ENCODE assay signal across 21 cellular contexts in the genomic region with DNA sequence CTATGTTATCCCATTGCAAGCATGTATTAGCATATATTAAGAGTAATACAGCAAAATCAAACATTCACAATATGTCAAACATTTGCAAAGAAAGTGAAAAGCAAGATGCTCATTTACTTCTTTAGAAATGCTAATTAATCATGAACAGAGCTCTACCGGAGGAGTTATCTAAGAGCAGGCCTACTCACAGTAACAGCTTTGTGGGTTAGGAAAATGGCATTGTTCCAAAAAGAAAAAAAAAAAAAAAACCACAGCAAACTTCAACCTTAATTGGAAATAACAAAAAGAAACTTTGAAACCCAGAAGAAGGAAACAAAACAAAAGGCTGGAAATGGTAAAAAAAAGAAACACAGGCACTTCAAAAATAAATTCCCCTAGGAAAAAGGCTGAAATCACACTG.
DNase-seq lines count a peak whose midpoint lies in the region; ATAC-seq lines count a peak whose summit lies in the region.
"Had no signal": no experiment of that assay in that cellular context is flagged by ENCODE, and none has a peak within 500 bp of the region (broad histone marks: within the 10 kb centered on the region; RNA-seq: fewer than 3 reads in every experiment).

No MANE protein-coding gene starts in this region.

- H3K9me3 ChIP-seq in BLaER1 = peaks cover 3% of the 10 kb centered on the region; the same call in 1 of the 2 replicates
- H3K9me3 ChIP-seq in HUES6 (ENCODE audit: control insufficient read depth, insufficient read depth, low read depth, low read length) = 0 out of 2 replicates have a peak, but pooled peaks cover 2% of the 10 kb centered on the region
- H3K9me3 ChIP-seq in adipocyte (ENCODE audit: control insufficient read depth, low read length) = no peaks in the 10 kb centered on the region

- H4K20me1 ChIP-seq in BLaER1 = no peaks in the 10 kb centered on the region

- H3K9ac ChIP-seq in BLaER1 (no peak overlapping the region), HUES6 (ENCODE audit: low read length) (no peak overlapping the region), adipocyte (ENCODE audit: low read length) (no peak overlapping the region)

- peak overlapping the region; percentile 59 for H3K4me2 ChIP-seq in BLaER1

- peak; percentile 38 for DNase-seq in adipocyte (ENCODE audit: low read depth)
- DNase-seq in iris pigment epithelial cell (ENCODE audit: low read depth) = peak; percentile 12
- no peak for DNase-seq in NCI-H2171 (lab: John Stamatoyannopoulos, UW)
- no peak for DNase-seq in NCI-H187 treated with DMSO at 0.1 percent for 48 hours (lab: John Stamatoyannopoulos, UW)
- no peak for DNase-seq in activated CD4-positive, alpha-beta T cell treated with anti-CD3 and anti-CD28 coated beads, Interleukin-2, amount 50 U/mL, for 48 hours
- DNase-seq: activated CD8-positive, alpha-beta memory T cell treated with anti-CD3 and anti-CD28 coated beads for 24 hours; brain microvascular endothelial cell; DMS153; foreskin fibroblast; HFFc6; kidney glomerular epithelial cell; MV-4-11; NCI-H748 treated with DMSO at 0.1 percent for 48 hours; nephron progenitor cell; PC-3; T-helper 17 cell had no signal

- H3K4me3 ChIP-seq in BLaER1 (no peak overlapping the region), HUES6 (ENCODE audit: low read depth, low read length) (no peak overlapping the region), adipocyte (ENCODE audit: low read length) (no peak overlapping the region)
- H3K4me3 ChIP-seq: K562 had no signal

- H3K36me3 ChIP-seq in BLaER1 (no peaks in the 10 kb centered on the region), HUES6 (ENCODE audit: control insufficient read depth, insufficient read depth, low read length) (no peaks in the 10 kb centered on the region), adipocyte (ENCODE audit: control insufficient read depth, insufficient read depth, low read length, severe bottlenecking) (no peaks in the 10 kb centered on the region)
- H3K36me3 ChIP-seq: brain microvascular endothelial cell had no signal

- no peak for ATAC-seq in GM21723 (IDR thresholded peaks at IDR 0.05; ENCODE audit: unreplicated experiment)
- ATAC-seq: K562, PC-3, T-helper 17 cell had no signal

- H3K27ac ChIP-seq in BLaER1 (no peak overlapping the region), HUES6 (ENCODE audit: low read depth, low read length) (peak overlapping the region; percentile 47; the same call in 1 of the 2 replicates)
- H3K27ac ChIP-seq: brain microvascular endothelial cell, C4-2B had no signal

- no peaks in the 10 kb centered on the region for H3K27me3 ChIP-seq in BLaER1
- no peaks in the 10 kb centered on the region for H3K27me3 ChIP-seq in HUES6 (ENCODE audit: control insufficient read depth, insufficient read depth, low read length)
- H3K27me3 ChIP-seq in adipocyte (replicated peaks; ENCODE audit: control insufficient read depth, insufficient read depth, low read length) = no peaks in the 10 kb centered on the region
- H3K27me3 ChIP-seq: brain microvascular endothelial cell had no signal

- H3K4me1 ChIP-seq in BLaER1 (peaks cover 20% of the 10 kb centered on the region), HUES6 (ENCODE audit: control insufficient read depth, insufficient read depth, low read length) (peaks cover 6% of the 10 kb centered on the region; the same call in 1 of the 2 replicates), adipocyte (ENCODE audit: control insufficient read depth, insufficient read depth, low read length) (no peaks in the 10 kb centered on the region)

Comparison
In these comparisons a context has a peak if more than half of its experiments do, and no peak if none do; other contexts are left out.
1. DNase-seq: peak in adipocyte (single experiment) and iris pigment epithelial cell (single experiment); none in NCI-H2171 (single experiment), NCI-H187 treated with DMSO at 0.1 percent for 48 hours (single experiment) and activated CD4-positive, alpha-beta T cell treated with anti-CD3 and anti-CD28 coated beads, Interleukin-2, amount 50 U/mL, for 48 hours (0 of 2).